Comparison of ENCODE assay signal across 20 cellular contexts in the genomic region with DNA sequence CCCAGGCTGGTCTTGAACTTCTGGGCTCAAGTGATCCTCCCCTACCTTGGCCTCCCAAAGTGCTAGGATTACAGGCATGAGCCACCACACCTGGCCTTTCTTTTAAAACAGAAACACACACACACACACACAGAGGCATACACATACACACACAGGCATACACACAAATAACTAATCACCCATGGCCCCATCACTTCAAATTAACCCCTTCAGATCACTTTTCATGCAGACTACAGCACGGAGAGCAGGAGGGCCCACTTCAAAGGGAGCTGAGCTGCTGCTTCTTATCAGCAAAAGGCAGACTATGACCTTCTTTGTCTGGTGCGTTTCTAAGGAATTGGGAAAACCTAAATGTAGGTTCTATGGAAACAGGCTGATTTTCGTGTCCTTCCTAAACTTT. TPM values are rescaled to one million over a fixed set of nuclear protein-coding genes. Genes with fewer than 3 reads are reported as not detected.
DNase-seq lines count a peak whose midpoint lies in the region; ATAC-seq, FAIRE-seq and TF ChIP-seq lines count a peak whose summit lies in the region.
"Had no signal": no experiment of that assay in that cellular context is flagged by ENCODE, and none has a peak within 500 bp of the region (broad histone marks: within the 10 kb centered on the region; RNA-seq: fewer than 3 reads in every experiment).

No MANE protein-coding gene starts in this region.

- TF ChIP-seq RAD21 in GM12878 (IDR thresholded peaks at IDR 0.05; ENCODE audit: insufficient read depth, low read depth, low read length), result no peak

- H3K4me3 Mint-ChIP-seq in activated CD4-positive, alpha-beta T cell treated with anti-CD3 and anti-CD28 coated beads for 36 hours, result peak overlapping the region; percentile 17
- peak overlapping the region; percentile 69 for H3K4me3 Mint-ChIP-seq in nephron progenitor cell

- H3K4me1 Mint-ChIP-seq in activated CD4-positive, alpha-beta T cell treated with anti-CD3 and anti-CD28 coated beads for 36 hours, result peaks cover 25% of the 10 kb centered on the region
- peaks cover 46% of the 10 kb centered on the region for H3K4me1 Mint-ChIP-seq in nephron progenitor cell

- no peak overlapping the region for H3K9ac ChIP-seq in GM12878 (ENCODE audit: control insufficient read depth, insufficient read depth, low read length)

- POLR2A ChIA-PET in activated CD4-positive, alpha-beta T cell treated with anti-CD3 and anti-CD28 coated beads for 36 hours (lab: Charles Lee), result no interaction called here
- POLR2A ChIA-PET in GM12878 (lab: Charles Lee), result interaction anchor here (0.6 to 1.1 kb wide), 6 partner anchors 9 to 731 kb away, joined by 3 to 9 read pairs (median 4); no protein-coding TSS in a partner anchor

- no peaks in the 10 kb centered on the region for H3K36me3 Mint-ChIP-seq in activated CD4-positive, alpha-beta T cell treated with anti-CD3 and anti-CD28 coated beads for 36 hours (ENCODE audit: low read depth)
- peaks cover 8% of the 10 kb centered on the region for H3K36me3 Mint-ChIP-seq in nephron progenitor cell (ENCODE audit: low read depth)

- H3K79me2 ChIP-seq in GM12878 (ENCODE audit: control insufficient read depth, insufficient read depth, low read length), result peaks cover 53% of the 10 kb centered on the region

- ATAC-seq in activated CD4-positive, alpha-beta T cell treated with anti-CD3 and anti-CD28 coated beads for 36 hours, result no peak
- ATAC-seq in GM12878 (no peak), GM18520 (IDR thresholded peaks at IDR 0.05; ENCODE audit: unreplicated experiment) (no peak)

- BruUV-seq in GM12878 (replicated peaks; lab: Mats Ljungman, UMichigan), result no TSS peak

- no peaks in the 10 kb centered on the region for H3K9me3 ChIP-seq in GM12878 (replicated peaks; ENCODE audit: control insufficient read depth, insufficient read depth, low read length)
- H3K9me3 ChIP-seq: transverse colon had no signal

- TF ChIP-seq POLR2A in GM12878 (IDR thresholded peaks at IDR 0.05; ENCODE audit: low read depth, low read length), result no peak

- CTCF ChIA-PET in activated CD4-positive, alpha-beta T cell treated with anti-CD3 and anti-CD28 coated beads for 36 hours (lab: Charles Lee), result interaction anchor here (0.6 kb wide), 1 partner anchor 25 kb away, joined by 3 read pairs; no protein-coding TSS in a partner anchor
- CTCF ChIA-PET in GM12878 (lab: Yijun Ruan, JAX), result no interaction called here

- FAIRE-seq in GM12878 (lab: Jason Lieb, UNC), result no peak
- FAIRE-seq: A204.1, D721Med had no signal

- H3K27me3 ChIP-seq in GM12878 (replicated peaks in 1 of 2; ENCODE audit: control insufficient read depth in 2 of 2, insufficient read depth in 2 of 2, low read length in 1 of 2), result no peaks in the 10 kb centered on the region
- H3K27me3 ChIP-seq: transverse colon had no signal

- TF ChIP-seq CTCF in GM12878 (IDR thresholded peaks at IDR 0.05 in 2 of 3, conservative IDR thresholded peaks at IDR 0.05 in 1 of 3; ENCODE audit: control insufficient read depth in 2 of 3, extremely low read depth in 1 of 3, insufficient read depth in 1 of 3, low read depth in 3 of 3, low read length in 3 of 3) (no peak), nephron progenitor cell (IDR thresholded peaks at IDR 0.05) (no peak)

- RAD21 ChIA-PET in GM12878 (lab: Charles Lee; ENCODE audit: unreplicated experiment), result interaction anchor here (0.7 kb wide), 2 partner anchors 257 to 306 kb away, joined by 3 to 4 read pairs; no protein-coding TSS in a partner anchor

- no peak overlapping the region for H2AFZ ChIP-seq in GM12878 (ENCODE audit: control insufficient read depth, low read depth, low read length)

- DNase-seq in activated CD4-positive, alpha-beta T cell treated with anti-CD3 and anti-CD28 coated beads for 36 hours, result no peak
- DNase-seq in activated CD4-positive, alpha-beta T cell treated with anti-CD3 and anti-CD28 coated beads, Interleukin-2, amount 50 U/mL, for 1 hour, result no peak
- DNase-seq in KBM-7, result peak; percentile 34
- no peak for DNase-seq in GM12878 (ENCODE audit: low read depth, low spot score)
- no peak for DNase-seq in nephron progenitor cell
- DNase-seq in GOT3 (lab: John Stamatoyannopoulos, UW), result no peak
- DNase-seq in RPMI8226, result no peak
- DNase-seq: activated gamma-delta T cell; cerebellar nuclear complex; NCI-H1694 treated with DMSO at 0.1 percent for 48 hours; NCI-H774; stimulated activated CD4-positive, alpha-beta T cell treated with anti-CD3 and anti-CD28 coated beads, Interleukin-12 subunit alpha, Interleukin-12 subunit beta, amount 100 ng/mL, for 4 hours; transverse colon; WERI-Rb-1 had no signal

- H3K4me2 ChIP-seq in GM12878 (ENCODE audit: control insufficient read depth, insufficient read depth), result 0 out of 2 replicates have a peak overlapping the region, but pooled peaks have one; percentile 96

- H3K36me3 ChIP-seq in GM12878 (ENCODE audit: control insufficient read depth in 2 of 2, insufficient read depth in 2 of 2, low read length in 1 of 2), result no peaks in the 10 kb centered on the region
- H3K36me3 ChIP-seq: transverse colon had no signal

- no peak overlapping the region for H3K4me3 ChIP-seq in GM12878

- TF ChIP-seq EP300 in GM12878 (IDR thresholded peaks at IDR 0.05; ENCODE audit: borderline replicate concordance in 1 of 2, control insufficient read depth in 1 of 2, low read depth in 2 of 2, low read length in 2 of 2), result no peak

- in situ Hi-C loops in KBM-7 (cut with MboI; ENCODE audit: low pct_unique_long_range_greater_than_20kb, low sequenced_read_pairs), result no loop called here
- in situ Hi-C loops in GM12878 (cut with MboI), result no loop called here

- H3K27ac Mint-ChIP-seq in activated CD4-positive, alpha-beta T cell treated with anti-CD3 and anti-CD28 coated beads for 36 hours, result no peak overlapping the region
- peak overlapping the region; percentile 88 for H3K27ac Mint-ChIP-seq in nephron progenitor cell

- no peaks in the 10 kb centered on the region for H3K9me3 Mint-ChIP-seq in activated CD4-positive, alpha-beta T cell treated with anti-CD3 and anti-CD28 coated beads for 36 hours (ENCODE audit: low read depth)
- peaks cover 22% of the 10 kb centered on the region for H3K9me3 Mint-ChIP-seq in nephron progenitor cell

- no peak overlapping the region for H3K27ac ChIP-seq in GM12878 (ENCODE audit: control insufficient read depth, insufficient read depth)
- H3K27ac ChIP-seq: transverse colon, WERI-Rb-1 had no signal

- H3K4me1 ChIP-seq in GM12878 (ENCODE audit: control insufficient read depth, insufficient read depth, low read length), result peaks cover 20% of the 10 kb centered on the region

- intact Hi-C loops in activated CD4-positive, alpha-beta T cell treated with anti-CD3 and anti-CD28 coated beads for 36 hours (cut with DNase I, micrococcal nuclease), result no loop called here
- intact Hi-C loops in GM12878 (cut with micrococcal nuclease; ENCODE audit: unreplicated experiment), result loop anchor here (5.0 kb wide), 1 partner anchor 51 kb away; a partner anchor contains a TSS

- H4K20me1 ChIP-seq in GM12878 (ENCODE audit: control insufficient read depth, insufficient read depth), result no peaks in the 10 kb centered on the region

- H3K27me3 Mint-ChIP-seq in activated CD4-positive, alpha-beta T cell treated with anti-CD3 and anti-CD28 coated beads for 36 hours, result no peaks in the 10 kb centered on the region
- peaks cover 11% of the 10 kb centered on the region for H3K27me3 Mint-ChIP-seq in nephron progenitor cell (ENCODE audit: low read depth, poor library complexity)

- SMC1A ChIA-PET in GM12878 (lab: Charles Lee; ENCODE audit: uncharacterized antibody, unreplicated experiment), result no interaction called here

- WGBS in GM12878 (ENCODE audit: insufficient coverage, insufficient replicate concordance, low lambda C conversion rate, missing lambda C conversion rate), result 65% methylated on average over 3 of the region's 3 CpGs

RNA-seq across cellular contexts. Expression of a gene that starts 1.9 kb away (rescaled TPM):
- 10 to 100 TPM; 29.9 to 33.7 TPM for total RNA-seq in activated CD4-positive, alpha-beta T cell treated with anti-CD3 and anti-CD28 coated beads for 36 hours
- total RNA-seq in GM12878 (2013; cell fraction: nucleolus; rRNA removed), result 111 TPM in 2 replicates
- total RNA-seq in GM12878 (2014; rRNA removed), result 21.3 and 27.1 TPM in 2 replicates
- total RNA-seq in GM12878 (2014; rRNA removed; fragmentation: Illumina TruSeq; extraction: Trizol), result 7.7 and 7.8 TPM in 2 replicates
- total RNA-seq in GM12878 (2021), result 56.3 and 62.5 TPM in 2 replicates
- 18.9 TPM for polyA plus RNA-seq in GM12878 (2011; ENCODE audit: low read depth)
- polyA plus RNA-seq in GM12878 (2011; rRNA removed), result 5.0 and 12.8 TPM in 2 replicates
- 12.9 and 20.6 TPM in 2 replicates for polyA plus RNA-seq in GM12878 (2011; cell fraction: cytosol; rRNA removed)
- 292 and 389 TPM in 2 replicates for polyA plus RNA-seq in GM12878 (2011; cell fraction: nucleus; rRNA removed)
- polyA plus RNA-seq in GM12878 (2012), result 50.7 and 52.0 TPM in 2 replicates
- 2.7 and 11.6 TPM in 2 replicates for polyA plus RNA-seq in GM12878 (2014; fragmentation: Illumina TruSeq; extraction: Trizol)
- polyA plus RNA-seq in GM12878 (2014; fragmentation: Nextera tagmentation; extraction: Ambion mirVana), result under 1 TPM; 0.04 to 0.18 TPM
- polyA plus RNA-seq in GM12878 (2014; rRNA removed), result 61.6 and 64.5 TPM in 2 replicates
- polyA plus RNA-seq in GM12878 (2016; fragmentation: Nextera tagmentation; extraction: Ambion mirVana), result 10 to 100 TPM; 36.7 to 38.0 TPM
- 17.0 and 18.1 TPM in 2 replicates for polyA minus RNA-seq in GM12878 (2011; rRNA and poly(A)+ RNA removed)
- 5.7 and 7.2 TPM in 2 replicates for polyA minus RNA-seq in GM12878 (2011; cell fraction: cytosol; rRNA and poly(A)+ RNA removed)
- polyA minus RNA-seq in GM12878 (2011; cell fraction: nucleus; rRNA and poly(A)+ RNA removed), result 47.1 and 65.3 TPM in 2 replicates

RNA-seq across cellular contexts. Expression of a gene that starts 15.8 kb away (rescaled TPM):
- not detected for total RNA-seq in activated CD4-positive, alpha-beta T cell treated with anti-CD3 and anti-CD28 coated beads for 36 hours
- total RNA-seq in GM12878 (2013; cell fraction: nucleolus; rRNA removed), result not detected in 2 replicates
- total RNA-seq in GM12878 (2014; rRNA removed), result not detected in 2 replicates
- total RNA-seq in GM12878 (2014; rRNA removed; fragmentation: Illumina TruSeq; extraction: Trizol), result not detected in 2 replicates
- not detected in 2 replicates for total RNA-seq in GM12878 (2021)
- not detected for polyA plus RNA-seq in GM12878 (2011; ENCODE audit: low read depth)
- polyA plus RNA-seq in GM12878 (2011; rRNA removed), result not detected in 2 replicates
- polyA plus RNA-seq in GM12878 (2011; cell fraction: cytosol; rRNA removed), result not detected in 2 replicates
- polyA plus RNA-seq in GM12878 (2011; cell fraction: nucleus; rRNA removed), result not detected in 2 replicates
- not detected in 2 replicates for polyA plus RNA-seq in GM12878 (2012)
- not detected in 2 replicates for polyA plus RNA-seq in GM12878 (2014; fragmentation: Illumina TruSeq; extraction: Trizol)
- polyA plus RNA-seq in GM12878 (2014; fragmentation: Nextera tagmentation; extraction: Ambion mirVana), result not detected
- polyA plus RNA-seq in GM12878 (2014; rRNA removed), result 0.20 TPM in 1 of 2 replicates, not detected in the other
- not detected for polyA plus RNA-seq in GM12878 (2016; fragmentation: Nextera tagmentation; extraction: Ambion mirVana)
- not detected in 2 replicates for polyA minus RNA-seq in GM12878 (2011; rRNA and poly(A)+ RNA removed)
- polyA minus RNA-seq in GM12878 (2011; cell fraction: cytosol; rRNA and poly(A)+ RNA removed), result not detected in 2 replicates
- polyA minus RNA-seq in GM12878 (2011; cell fraction: nucleus; rRNA and poly(A)+ RNA removed), result not detected in 2 replicates
- total RNA-seq: omental fat pad, transverse colon had no signal
- polyA plus RNA-seq: esophagus, liver had no signal

RNA-seq across cellular contexts. Expression of a gene that starts 20.2 kb away (rescaled TPM):
- total RNA-seq in activated CD4-positive, alpha-beta T cell treated with anti-CD3 and anti-CD28 coated beads for 36 hours, result 10 to 100 TPM; 48.1 to 60.0 TPM
- total RNA-seq in GM12878 (2013; cell fraction: nucleolus; rRNA removed), result 39.3 and 46.2 TPM in 2 replicates
- total RNA-seq in GM12878 (2014; rRNA removed), result 21.5 and 25.2 TPM in 2 replicates
- total RNA-seq in GM12878 (2014; rRNA removed; fragmentation: Illumina TruSeq; extraction: Trizol), result 7.1 and 8.2 TPM in 2 replicates
- 60.0 and 72.8 TPM in 2 replicates for total RNA-seq in GM12878 (2021)
- 7.7 TPM for polyA plus RNA-seq in GM12878 (2011; ENCODE audit: low read depth)
- 5.2 and 11.9 TPM in 2 replicates for polyA plus RNA-seq in GM12878 (2011; rRNA removed)
- polyA plus RNA-seq in GM12878 (2011; cell fraction: cytosol; rRNA removed), result 18.2 and 37.3 TPM in 2 replicates
- 386 and 553 TPM in 2 replicates for polyA plus RNA-seq in GM12878 (2011; cell fraction: nucleus; rRNA removed)
- 28.0 and 32.9 TPM in 2 replicates for polyA plus RNA-seq in GM12878 (2012)
- polyA plus RNA-seq in GM12878 (2014; fragmentation: Illumina TruSeq; extraction: Trizol), result 0.68 and 5.0 TPM in 2 replicates
- polyA plus RNA-seq in GM12878 (2014; fragmentation: Nextera tagmentation; extraction: Ambion mirVana), result 1 to 10 TPM in 1 of 2 experiments, under 1 TPM in 1; 0.55 to 2.4 TPM
- 56.4 and 83.7 TPM in 2 replicates for polyA plus RNA-seq in GM12878 (2014; rRNA removed)
- polyA plus RNA-seq in GM12878 (2016; fragmentation: Nextera tagmentation; extraction: Ambion mirVana), result 10 to 100 TPM; 57.8 to 69.1 TPM
- polyA minus RNA-seq in GM12878 (2011; rRNA and poly(A)+ RNA removed), result 3.3 and 9.1 TPM in 2 replicates
- 7.0 and 7.6 TPM in 2 replicates for polyA minus RNA-seq in GM12878 (2011; cell fraction: cytosol; rRNA and poly(A)+ RNA removed)
- 24.1 and 45.8 TPM in 2 replicates for polyA minus RNA-seq in GM12878 (2011; cell fraction: nucleus; rRNA and poly(A)+ RNA removed)

RNA-seq across cellular contexts. Expression of a gene that starts 28.6 kb away (rescaled TPM):
- total RNA-seq in activated CD4-positive, alpha-beta T cell treated with anti-CD3 and anti-CD28 coated beads for 36 hours, result 1 to 10 TPM in 1 of 2 experiments, under 1 TPM in 1; 0.70 to 1.6 TPM
- total RNA-seq in GM12878 (2013; cell fraction: nucleolus; rRNA removed), result 0.42 and 0.46 TPM in 2 replicates
- 0.06 and 0.11 TPM in 2 replicates for total RNA-seq in GM12878 (2014; rRNA removed)
- total RNA-seq in GM12878 (2014; rRNA removed; fragmentation: Illumina TruSeq; extraction: Trizol), result not detected in 2 replicates
- total RNA-seq in GM12878 (2021), result 0.21 and 0.26 TPM in 2 replicates
- not detected for polyA plus RNA-seq in GM12878 (2011; ENCODE audit: low read depth)
- not detected in 2 replicates for polyA plus RNA-seq in GM12878 (2011; rRNA removed)
- not detected in 2 replicates for polyA plus RNA-seq in GM12878 (2011; cell fraction: cytosol; rRNA removed)
- polyA plus RNA-seq in GM12878 (2011; cell fraction: nucleus; rRNA removed), result 0.19 and 0.37 TPM in 2 replicates
- polyA plus RNA-seq in GM12878 (2012), result 0.08 and 0.37 TPM in 2 replicates
- polyA plus RNA-seq in GM12878 (2014; fragmentation: Illumina TruSeq; extraction: Trizol), result not detected in 2 replicates
- not detected for polyA plus RNA-seq in GM12878 (2014; fragmentation: Nextera tagmentation; extraction: Ambion mirVana)
- polyA plus RNA-seq in GM12878 (2014; rRNA removed), result 0.33 TPM in 1 of 2 replicates, not detected in the other
- polyA plus RNA-seq in GM12878 (2016; fragmentation: Nextera tagmentation; extraction: Ambion mirVana), result under 1 TPM in 1 of 2 experiments, not detected in 1; 0.25 TPM
- not detected in 2 replicates for polyA minus RNA-seq in GM12878 (2011; rRNA and poly(A)+ RNA removed)
- not detected in 2 replicates for polyA minus RNA-seq in GM12878 (2011; cell fraction: cytosol; rRNA and poly(A)+ RNA removed)
- not detected in 2 replicates for polyA minus RNA-seq in GM12878 (2011; cell fraction: nucleus; rRNA and poly(A)+ RNA removed)

RNA-seq across cellular contexts. Expression of a gene that starts 42.1 kb away (rescaled TPM):
- not detected for total RNA-seq in activated CD4-positive, alpha-beta T cell treated with anti-CD3 and anti-CD28 coated beads for 36 hours
- not detected in 2 replicates for total RNA-seq in GM12878 (2013; cell fraction: nucleolus; rRNA removed)
- total RNA-seq in GM12878 (2014; rRNA removed), result not detected in 2 replicates
- total RNA-seq in GM12878 (2014; rRNA removed; fragmentation: Illumina TruSeq; extraction: Trizol), result not detected in 2 replicates
- total RNA-seq in GM12878 (2021), result not detected in 2 replicates
- not detected for polyA plus RNA-seq in GM12878 (2011; ENCODE audit: low read depth)
- polyA plus RNA-seq in GM12878 (2011; rRNA removed), result not detected in 2 replicates
- polyA plus RNA-seq in GM12878 (2011; cell fraction: cytosol; rRNA removed), result not detected in 2 replicates
- not detected in 2 replicates for polyA plus RNA-seq in GM12878 (2011; cell fraction: nucleus; rRNA removed)
- not detected in 2 replicates for polyA plus RNA-seq in GM12878 (2012)
- not detected in 2 replicates for polyA plus RNA-seq in GM12878 (2014; fragmentation: Illumina TruSeq; extraction: Trizol)
- not detected for polyA plus RNA-seq in GM12878 (2014; fragmentation: Nextera tagmentation; extraction: Ambion mirVana)
- not detected in 2 replicates for polyA plus RNA-seq in GM12878 (2014; rRNA removed)
- polyA plus RNA-seq in GM12878 (2016; fragmentation: Nextera tagmentation; extraction: Ambion mirVana), result not detected
- not detected in 2 replicates for polyA minus RNA-seq in GM12878 (2011; rRNA and poly(A)+ RNA removed)
- polyA minus RNA-seq in GM12878 (2011; cell fraction: cytosol; rRNA and poly(A)+ RNA removed), result not detected in 2 replicates
- not detected in 2 replicates for polyA minus RNA-seq in GM12878 (2011; cell fraction: nucleus; rRNA and poly(A)+ RNA removed)
- polyA plus RNA-seq: esophagus, liver had no signal
